ENCODE assay signal across 1 cellular context in the genomic region with DNA sequence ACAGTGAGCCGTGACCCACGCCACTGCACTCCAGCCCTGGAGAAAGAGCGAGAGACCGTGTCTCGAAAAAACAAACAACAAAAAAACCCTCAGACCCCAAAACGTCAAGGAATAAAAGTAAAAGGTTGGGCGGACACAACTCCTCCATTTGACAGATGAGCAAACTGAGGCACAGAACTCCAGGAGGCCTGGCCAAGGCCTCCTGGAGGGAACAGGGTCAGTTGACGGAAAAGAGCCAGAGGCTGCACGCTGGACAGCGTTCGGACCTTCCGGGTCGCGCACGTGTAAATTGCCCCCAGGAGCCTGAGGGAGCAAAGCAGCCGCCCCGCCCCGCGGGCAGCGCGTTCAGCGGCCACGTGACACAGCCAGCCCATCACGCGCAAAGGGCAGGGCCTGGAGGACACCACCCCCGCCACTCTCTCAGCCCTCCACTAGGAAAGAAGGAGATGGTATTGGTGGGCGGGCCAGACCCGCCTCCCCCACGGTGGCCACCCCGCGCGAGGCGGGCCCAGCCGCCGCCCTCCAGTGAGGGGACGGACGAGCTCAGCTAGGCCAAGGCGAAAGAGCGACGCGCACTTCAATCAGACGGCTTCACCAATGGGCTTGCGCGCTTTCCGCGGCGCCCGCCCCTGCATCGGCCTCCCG.
TF ChIP-seq lines count a peak whose summit lies in the region.

No MANE protein-coding gene starts in this region.

TF ChIP-seq in K562, 482 proteins besides CTCF, POLR2A, EP300 and RAD21 (continued from another document and continues in another):
- TF ChIP-seq ZBTB40 (IDR thresholded peaks at IDR 0.05) = peak; percentile 60
- no peak for TF ChIP-seq ZBTB40 (CRISPR knock-in tag; IDR thresholded peaks at IDR 0.05)
- TF ChIP-seq ZNF609 (CRISPR knock-in tag; IDR thresholded peaks at IDR 0.05; ENCODE audit: borderline replicate concordance) = no peak
- TF ChIP-seq ZNF445 (CRISPR knock-in tag; IDR thresholded peaks at IDR 0.05; ENCODE audit: low read depth) = no peak
- TF ChIP-seq ZNF239 (CRISPR knock-in tag; IDR thresholded peaks at IDR 0.05) = peak; percentile 22; the same call in 1 of the 2 replicates
- no peak for TF ChIP-seq KDM4B (IDR thresholded peaks at IDR 0.05; ENCODE audit: borderline replicate concordance in 2 of 2, low read depth in 1 of 2)
- TF ChIP-seq ZNF174 (CRISPR knock-in tag; IDR thresholded peaks at IDR 0.05) = no peak
- TF ChIP-seq U2AF2 (optimal IDR thresholded peaks at IDR 0.05; ENCODE audit: low read depth, low read length) = no peak
- peak; percentile 21; the same call in 1 of the 2 replicates for TF ChIP-seq ZNF3 (CRISPR knock-in tag; IDR thresholded peaks at IDR 0.05)
- TF ChIP-seq, protein P1, sequence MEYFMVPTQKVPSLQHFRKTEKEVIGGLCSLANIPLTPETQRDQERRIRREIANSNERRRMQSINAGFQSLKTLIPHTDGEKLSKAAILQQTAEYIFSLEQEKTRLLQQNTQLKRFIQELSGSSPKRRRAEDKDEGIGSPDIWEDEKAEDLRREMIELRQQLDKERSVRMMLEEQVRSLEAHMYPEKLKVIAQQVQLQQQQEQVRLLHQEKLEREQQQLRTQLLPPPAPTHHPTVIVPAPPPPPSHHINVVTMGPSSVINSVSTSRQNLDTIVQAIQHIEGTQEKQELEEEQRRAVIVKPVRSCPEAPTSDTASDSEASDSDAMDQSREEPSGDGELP (CRISPR knock-in tag; IDR thresholded peaks at IDR 0.05; ENCODE audit: borderline replicate concordance) = peak; percentile 80
- TF ChIP-seq, protein P2, sequence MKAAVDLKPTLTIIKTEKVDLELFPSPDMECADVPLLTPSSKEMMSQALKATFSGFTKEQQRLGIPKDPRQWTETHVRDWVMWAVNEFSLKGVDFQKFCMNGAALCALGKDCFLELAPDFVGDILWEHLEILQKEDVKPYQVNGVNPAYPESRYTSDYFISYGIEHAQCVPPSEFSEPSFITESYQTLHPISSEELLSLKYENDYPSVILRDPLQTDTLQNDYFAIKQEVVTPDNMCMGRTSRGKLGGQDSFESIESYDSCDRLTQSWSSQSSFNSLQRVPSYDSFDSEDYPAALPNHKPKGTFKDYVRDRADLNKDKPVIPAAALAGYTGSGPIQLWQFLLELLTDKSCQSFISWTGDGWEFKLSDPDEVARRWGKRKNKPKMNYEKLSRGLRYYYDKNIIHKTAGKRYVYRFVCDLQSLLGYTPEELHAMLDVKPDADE (conservative IDR thresholded peaks at IDR 0.05; ENCODE audit: control insufficient read depth, low read depth, low read length) = no peak
- TF ChIP-seq HDAC3 (IDR thresholded peaks at IDR 0.05; ENCODE audit: borderline replicate concordance, partially characterized antibody) = no peak
- peak; percentile 97 for TF ChIP-seq TFE3 (CRISPR knock-in tag; IDR thresholded peaks at IDR 0.05)
- TF ChIP-seq ZBTB1 (CRISPR knock-in tag; IDR thresholded peaks at IDR 0.05; ENCODE audit: borderline replicate concordance, low read depth) = no peak
- no peak for TF ChIP-seq SRSF3 (IDR thresholded peaks at IDR 0.05; ENCODE audit: insufficient read depth, low read length)
- no peak for TF ChIP-seq KAT7 (CRISPR knock-in tag; IDR thresholded peaks at IDR 0.05; ENCODE audit: borderline replicate concordance)
- peak; percentile 87 for TF ChIP-seq SP2 (IDR thresholded peaks at IDR 0.05; ENCODE audit: extremely low read depth, low read depth, low read length, poor library complexity, severe bottlenecking)
- TF ChIP-seq ZNF586 (CRISPR knock-in tag; conservative IDR thresholded peaks at IDR 0.05) = no peak
- no peak for TF ChIP-seq ZNF444 (CRISPR knock-in tag; IDR thresholded peaks at IDR 0.05)
- TF ChIP-seq CREB1 (IDR thresholded peaks at IDR 0.05) = peak; percentile 53; the same call in 1 of the 2 replicates
- peak; percentile 80 for TF ChIP-seq CREB1 (CRISPR knock-in tag; IDR thresholded peaks at IDR 0.05)
- no peak for TF ChIP-seq POLR2AphosphoS5 (IDR thresholded peaks at IDR 0.05; ENCODE audit: control insufficient read depth, insufficient read depth, low read depth, low read length)
- no peak for TF ChIP-seq RREB1 (CRISPR knock-in tag; IDR thresholded peaks at IDR 0.05)
- TF ChIP-seq PRMT5 (CRISPR knock-in tag; IDR thresholded peaks at IDR 0.05) = no peak
- peak; percentile 61 for TF ChIP-seq SUPT5H (IDR thresholded peaks at IDR 0.05)
- TF ChIP-seq CCAR2 (IDR thresholded peaks at IDR 0.05; ENCODE audit: low read depth, low read length) = no peak
- TF ChIP-seq, protein P3, sequence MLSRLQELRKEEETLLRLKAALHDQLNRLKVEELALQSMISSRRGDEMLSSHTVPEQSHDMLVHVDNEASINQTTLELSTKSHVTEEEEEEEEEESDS (CRISPR knock-in tag; IDR thresholded peaks at IDR 0.05) = no peak
- no peak for TF ChIP-seq ZFP1 (CRISPR knock-in tag; IDR thresholded peaks at IDR 0.05)
- TF ChIP-seq ZFPM2 (CRISPR knock-in tag; IDR thresholded peaks at IDR 0.05) = no peak
- TF ChIP-seq PHB (CRISPR knock-in tag; IDR thresholded peaks at IDR 0.05) = no peak
